ENCODE assay signal across 8 cellular contexts in genomic region chr1:154327466-154328317, GRCh38. TPM values are rescaled to one million over a fixed set of nuclear protein-coding genes. Genes with fewer than 3 reads are reported as not detected.
A peak's percentile ranks its signal among the peaks of the same experiment; 100 is the strongest.
DNase-seq lines count a peak whose midpoint lies in the region; ATAC-seq, FAIRE-seq and TF ChIP-seq lines count a peak whose summit lies in the region.

No MANE protein-coding gene starts in this region.

- H3K9me3 ChIP-seq in mucosa of stomach (ENCODE audit: control insufficient read depth, low read length) = no peaks in the 10 kb centered on the region

- H3K4me3 ChIP-seq in bronchial epithelial cell (ENCODE audit: low read depth, low read length) (peak overlapping the region; percentile 31), mucosa of stomach (ENCODE audit: low read length) (no peak overlapping the region)

- ATAC-seq in HG02642 (IDR thresholded peaks at IDR 0.05; ENCODE audit: poor library complexity, unreplicated experiment) (no peak), GM21528 (IDR thresholded peaks at IDR 0.05; ENCODE audit: low FRiP score, unreplicated experiment) (no peak)

- H3K9ac ChIP-seq in mucosa of stomach (ENCODE audit: low read length) = peak overlapping the region; percentile 38

- DNase-seq in NCI-H1436 (lab: John Stamatoyannopoulos, UW) (peak; percentile 53), NCI-H1436 treated with DMSO at 0.1 percent for 48 hours (lab: John Stamatoyannopoulos, UW) (no peak), NCI-H1105 treated with DMSO at 0.1 percent for 48 hours (lab: John Stamatoyannopoulos, UW) (peak; percentile 54), bronchial epithelial cell (ENCODE audit: low read depth) (peak; percentile 48), AG08396 (ENCODE audit: low spot score) (no peak)

- peaks cover 46% of the 10 kb centered on the region for H3K4me1 ChIP-seq in mucosa of stomach (ENCODE audit: control insufficient read depth, insufficient read depth, low read length)

- no peak for FAIRE-seq in bronchial epithelial cell (lab: Jason Lieb, UNC)

- H3K36me3 ChIP-seq in bronchial epithelial cell (ENCODE audit: control insufficient read depth, insufficient read depth, low read length) (no peaks in the 10 kb centered on the region), mucosa of stomach (ENCODE audit: control insufficient read depth, insufficient read depth, low read length) (no peaks in the 10 kb centered on the region)

- H3K27me3 ChIP-seq in bronchial epithelial cell (ENCODE audit: control insufficient read depth, insufficient read depth, low read length) (no peaks in the 10 kb centered on the region), mucosa of stomach (ENCODE audit: control insufficient read depth, insufficient read depth, low read length) (peaks cover 45% of the 10 kb centered on the region)

- TF ChIP-seq CTCF in bronchial epithelial cell (IDR thresholded peaks at IDR 0.05; ENCODE audit: insufficient read depth, low read length, severe bottlenecking) = no peak

RNA-seq across cellular contexts. Expression of gene ATP8B2, which starts 2.4 kb away (rescaled TPM):
- 15.5 and 26.8 TPM in 2 replicates for total RNA-seq in bronchial epithelial cell

RNA-seq across cellular contexts. Expression of gene AQP10, which starts 6.8 kb away (rescaled TPM):
- total RNA-seq in bronchial epithelial cell = 0.13 TPM in 1 of 2 replicates, not detected in the other

RNA-seq across cellular contexts. Expression of gene HAX1, which starts 55.3 kb away (rescaled TPM):
- 143 and 183 TPM in 2 replicates for total RNA-seq in bronchial epithelial cell

Comparison
In these comparisons a context has a peak if more than half of its experiments do, and no peak if none do; other contexts are left out.
1. DNase-seq: peak in NCI-H1436 (single experiment), NCI-H1105 treated with DMSO at 0.1 percent for 48 hours (single experiment) and bronchial epithelial cell (single experiment); none in NCI-H1436 treated with DMSO at 0.1 percent for 48 hours (single experiment) and AG08396 (single experiment).